22 cellular contexts compared by ENCODE assay signal in genomic region chr1:209929751-209930150, GRCh38. TPM values are rescaled to one million over a fixed set of nuclear protein-coding genes. Genes with fewer than 3 reads are reported as not detected.
DNase-seq lines count a peak whose midpoint lies in the region; ATAC-seq, FAIRE-seq and TF ChIP-seq lines count a peak whose summit lies in the region.
"Had no signal": no experiment of that assay in that cellular context is flagged by ENCODE, and none has a peak within 500 bp of the region (broad histone marks: within the 10 kb centered on the region; RNA-seq: fewer than 3 reads in every experiment).

No MANE protein-coding gene starts in this region.

- H3K4me3 ChIP-seq in A549 (no peak overlapping the region), SK-N-SH (ENCODE audit: low read depth in 2 of 2, low read length in 1 of 2) (no peak overlapping the region), fibroblast of mammary gland (ENCODE audit: control insufficient read depth, low read depth, low read length) (no peak overlapping the region), tibial nerve (no peak overlapping the region), Caco-2 (ENCODE audit: low read depth, low read length) (no peak overlapping the region), OCI-LY7 (ENCODE audit: low read depth, low read length, poor library complexity, severe bottlenecking) (no peak overlapping the region)
- H3K4me3 ChIP-seq: BLaER1 had no signal

- no peak overlapping the region for H3K27ac Mint-ChIP-seq in Caco-2 (ENCODE audit: unreplicated experiment)
- H3K27ac Mint-ChIP-seq: CD4-positive, alpha-beta memory T cell had no signal

- H3K9me3 ChIP-seq in A549, result no peaks in the 10 kb centered on the region
- no peaks in the 10 kb centered on the region for H3K9me3 ChIP-seq in SK-N-SH
- H3K9me3 ChIP-seq in tibial nerve, result no peaks in the 10 kb centered on the region
- no peaks in the 10 kb centered on the region for H3K9me3 ChIP-seq in Caco-2
- no peaks in the 10 kb centered on the region for H3K9me3 ChIP-seq in OCI-LY7 (ENCODE audit: low read length)
- H3K9me3 ChIP-seq: BLaER1 had no signal

- no peak overlapping the region for H3K4me2 ChIP-seq in A549
- H3K4me2 ChIP-seq in SK-N-SH, result no peak overlapping the region
- H3K4me2 ChIP-seq in OCI-LY7 (ENCODE audit: low read length), result no peak overlapping the region
- H3K4me2 ChIP-seq: BLaER1, KMS-11 had no signal

- no peak overlapping the region for H3K4me3 Mint-ChIP-seq in Caco-2 (ENCODE audit: unreplicated experiment)
- H3K4me3 Mint-ChIP-seq: CD4-positive, alpha-beta memory T cell had no signal

- intact Hi-C loops in Caco-2 (cut with micrococcal nuclease; ENCODE audit: unreplicated experiment), result no loop called here
- intact Hi-C loops in OCI-LY7 (cut with micrococcal nuclease; ENCODE audit: unreplicated experiment), result no loop called here

- H3K9ac ChIP-seq in SK-N-SH, result no peak overlapping the region
- H3K9ac ChIP-seq: BLaER1, KMS-11 had no signal

- H3F3A ChIP-seq in SK-N-SH (replicated peaks; ENCODE audit: insufficient read depth), result peaks cover 8% of the 10 kb centered on the region

- H3K9me3 Mint-ChIP-seq in Caco-2 (ENCODE audit: unreplicated experiment), result no peaks in the 10 kb centered on the region

- no peaks in the 10 kb centered on the region for H3K79me2 ChIP-seq in SK-N-SH (ENCODE audit: insufficient read depth)
- no peaks in the 10 kb centered on the region for H3K79me2 ChIP-seq in OCI-LY7 (ENCODE audit: insufficient read depth, low read depth, low read length)

- TF ChIP-seq CTCF in A549 (IDR thresholded peaks at IDR 0.05) (no peak), SK-N-SH (IDR thresholded peaks at IDR 0.05) (no peak), fibroblast of mammary gland (conservative IDR thresholded peaks at IDR 0.05; ENCODE audit: control insufficient read depth, insufficient read depth, low read depth, low read length) (no peak), tibial nerve (IDR thresholded peaks at IDR 0.05) (no peak), Caco-2 (IDR thresholded peaks at IDR 0.05; ENCODE audit: insufficient read depth in 1 of 2, low read depth in 1 of 2, low read length in 1 of 2, severe bottlenecking in 1 of 2, unreplicated experiment in 1 of 2) (no peak), OCI-LY7 (conservative IDR thresholded peaks at IDR 0.05; ENCODE audit: low read length) (no peak)

- H4K20me1 ChIP-seq in SK-N-SH (ENCODE audit: insufficient read depth) (no peaks in the 10 kb centered on the region), OCI-LY7 (ENCODE audit: insufficient read depth, low read length) (no peaks in the 10 kb centered on the region)
- H4K20me1 ChIP-seq: BLaER1 had no signal

- CTCF ChIA-PET in A549 (lab: Yijun Ruan, JAX), result no interaction called here
- CTCF ChIA-PET in SK-N-SH (lab: Yijun Ruan, JAX), result interaction anchor here (1.0 kb wide), 1 partner anchor 70 kb away, joined by 3 read pairs; no protein-coding TSS in a partner anchor
- CTCF ChIA-PET in Caco-2 (lab: Charles Lee), result no interaction called here
- CTCF ChIA-PET in OCI-LY7 (lab: Charles Lee; ENCODE audit: unreplicated experiment), result no interaction called here

- FAIRE-seq in A549 (lab: Jason Lieb, UNC) (peak; percentile 13), G401.6 (lab: Jason Lieb, UNC) (peak; percentile 36)
- FAIRE-seq: H54 had no signal

- TF ChIP-seq RAD21 in A549 (conservative IDR thresholded peaks at IDR 0.05 in 1 of 2, IDR thresholded peaks at IDR 0.05 in 1 of 2) (no peak), SK-N-SH (IDR thresholded peaks at IDR 0.05; ENCODE audit: low read length) (no peak)

- POLR2A ChIA-PET in A549 (lab: Yijun Ruan, JAX) (no interaction called here), SK-N-SH (lab: Yijun Ruan, JAX) (no interaction called here), Caco-2 (lab: Charles Lee) (no interaction called here), OCI-LY7 (lab: Charles Lee) (interaction anchor here (1.0 kb wide), 1 partner anchor 8 kb away, joined by 3 read pairs; no protein-coding TSS in a partner anchor)

- peaks cover 26% of the 10 kb centered on the region for H3K27me3 Mint-ChIP-seq in Caco-2 (ENCODE audit: insufficient read depth, unreplicated experiment)

- no peak overlapping the region for H2AFZ ChIP-seq in SK-N-SH (ENCODE audit: low read depth)
- no peak overlapping the region for H2AFZ ChIP-seq in OCI-LY7 (ENCODE audit: low read length)

- no peaks in the 10 kb centered on the region for H3K4me1 ChIP-seq in A549
- H3K4me1 ChIP-seq in SK-N-SH (ENCODE audit: control insufficient read depth in 1 of 2, insufficient read depth in 2 of 2, low read depth in 1 of 2, low read length in 1 of 2), result peaks cover 12 to 23% of the 10 kb centered on the region in 2 experiments
- no peaks in the 10 kb centered on the region for H3K4me1 ChIP-seq in tibial nerve
- no peaks in the 10 kb centered on the region for H3K4me1 ChIP-seq in Caco-2
- H3K4me1 ChIP-seq in OCI-LY7 (ENCODE audit: insufficient read depth, low read length, poor library complexity, severe bottlenecking), result no peaks in the 10 kb centered on the region
- H3K4me1 ChIP-seq: BLaER1 had no signal

- BruUV-seq in Caco-2 (replicated peaks; lab: Mats Ljungman, UMichigan) (no TSS peak), OCI-LY7 (replicated peaks; lab: Mats Ljungman, UMichigan) (no TSS peak)

- no peaks in the 10 kb centered on the region for H3K4me1 Mint-ChIP-seq in Caco-2 (ENCODE audit: low read depth, unreplicated experiment)
- H3K4me1 Mint-ChIP-seq: CD4-positive, alpha-beta memory T cell had no signal

- H3K27me3 ChIP-seq in SK-N-SH (ENCODE audit: insufficient read depth), result no peaks in the 10 kb centered on the region
- no peaks in the 10 kb centered on the region for H3K27me3 ChIP-seq in tibial nerve
- no peaks in the 10 kb centered on the region; the same call in 1 of the 2 replicates for H3K27me3 ChIP-seq in Caco-2 (replicated peaks; ENCODE audit: control insufficient read depth, insufficient read depth, low read length)
- H3K27me3 ChIP-seq: BLaER1 had no signal

- DNase-seq in A549 (ENCODE audit: low read depth in 1 of 2, low spot score in 1 of 2), result no peak
- peak; percentile 25 for DNase-seq in SK-N-SH
- DNase-seq in fibroblast of mammary gland (ENCODE audit: low read depth), result peak; percentile 54
- DNase-seq in tibial nerve (ENCODE audit: low spot score in 2 of 2), result no peak
- DNase-seq in activated CD4-positive, CD25-positive, alpha-beta regulatory T cell treated with anti-CD3 and anti-CD28 coated beads, Interleukin-2, amount 50 U/mL, for 72 hours, result no peak
- no peak for DNase-seq in Caco-2
- no peak for DNase-seq in OCI-LY7 (ENCODE audit: low spot score)
- DNase-seq: CD4-positive, alpha-beta memory T cell; DMS79; MV-4-11; NCI-H1417; NCI-H187; NCI-H2107; NCI-H510A treated with DMSO at 0.1 percent for 48 hours; NCI-H774; OCI-M1; SHP77 had no signal

- H3K36me3 Mint-ChIP-seq in Caco-2 (ENCODE audit: insufficient read depth, unreplicated experiment), result no peaks in the 10 kb centered on the region
- H3K36me3 Mint-ChIP-seq: CD4-positive, alpha-beta memory T cell had no signal

- ATAC-seq in A549, result no peak

- H3K9me2 ChIP-seq in SK-N-SH (no peaks in the 10 kb centered on the region), OCI-LY7 (ENCODE audit: insufficient read depth, low read length) (no peaks in the 10 kb centered on the region)

- H3K36me3 ChIP-seq in SK-N-SH (replicated peaks in 1 of 2; ENCODE audit: control insufficient read depth in 1 of 2, insufficient read depth in 2 of 2, low read length in 1 of 2) (no peaks in the 10 kb centered on the region), tibial nerve (no peaks in the 10 kb centered on the region), Caco-2 (ENCODE audit: control insufficient read depth, insufficient read depth, low read length) (no peaks in the 10 kb centered on the region), OCI-LY7 (ENCODE audit: insufficient read depth, low read length) (no peaks in the 10 kb centered on the region)
- H3K36me3 ChIP-seq: BLaER1 had no signal

- H3K27ac ChIP-seq in A549, result no peak overlapping the region
- H3K27ac ChIP-seq in SK-N-SH (ENCODE audit: low read depth in 2 of 2, low read length in 1 of 2), result peak overlapping the region in 1 of 2 experiments; percentile 3; a peak in 1 of 4 replicates
- no peak overlapping the region for H3K27ac ChIP-seq in tibial nerve
- H3K27ac ChIP-seq in OCI-LY7 (ENCODE audit: low read depth, low read length, poor library complexity, severe bottlenecking), result no peak overlapping the region
- H3K27ac ChIP-seq: 22Rv1, BLaER1, KMS-11 had no signal

- TF ChIP-seq POLR2A in A549 (IDR thresholded peaks at IDR 0.05; ENCODE audit: low read length) (no peak), tibial nerve (IDR thresholded peaks at IDR 0.05) (no peak)

- TF ChIP-seq EP300 in A549 (IDR thresholded peaks at IDR 0.05) (no peak), SK-N-SH (IDR thresholded peaks at IDR 0.05; ENCODE audit: borderline replicate concordance in 1 of 2, low read depth in 1 of 2, low read length in 1 of 2) (no peak), tibial nerve (IDR thresholded peaks at IDR 0.05) (no peak)

TF ChIP-seq in SK-N-SH, 30 proteins besides CTCF, POLR2A, EP300 and RAD21:
- no peak for TF ChIP-seq POLR2AphosphoS5 (IDR thresholded peaks at IDR 0.05; ENCODE audit: low read depth, low read length)
- 0 out of 2 replicates have a peak, but pooled peaks have one; percentile 7 for TF ChIP-seq JUND (IDR thresholded peaks at IDR 0.05)
- no peak for TF ChIP-seq MXI1 (IDR thresholded peaks at IDR 0.05; ENCODE audit: low read depth, low read length)
- no peak for TF ChIP-seq FOSL2 (IDR thresholded peaks at IDR 0.05; ENCODE audit: borderline replicate concordance, low read depth)
- no peak for TF ChIP-seq GABPA (IDR thresholded peaks at IDR 0.05; ENCODE audit: low read depth)
- peak; percentile 85 for TF ChIP-seq TCF12 (IDR thresholded peaks at IDR 0.05)

RNA-seq across cellular contexts. Expression of gene SYT14, which starts 8.3 kb away (rescaled TPM):
- 0.01 TPM in 2 replicates for polyA plus RNA-seq in A549 (2011; rRNA removed)
- polyA plus RNA-seq in A549 (2012; cell fraction: cytosol; rRNA removed), result not detected in 2 replicates
- polyA plus RNA-seq in A549 (2012; cell fraction: nucleus; rRNA removed), result not detected in 2 replicates
- 0.05 to 0.10 TPM (median 0.06 TPM) in 3 replicates for polyA plus RNA-seq in A549 (2017; fragmentation: RNase III; extraction: RNeasy Plus Mini Kit Qiagen cat#74134 plus additional on column Dnase treatment)
- not detected in 2 replicates for polyA minus RNA-seq in A549 (2011; rRNA and poly(A)+ RNA removed)
- 1.2 and 1.8 TPM in 2 replicates for polyA plus RNA-seq in SK-N-SH (2012; rRNA removed)
- 1.8 TPM in 2 replicates for polyA plus RNA-seq in SK-N-SH (2012; cell fraction: cytosol; rRNA removed)
- 1.0 and 2.7 TPM in 2 replicates for polyA plus RNA-seq in SK-N-SH (2012; cell fraction: nucleus; rRNA removed)
- total RNA-seq in tibial nerve, result 1 to 10 TPM in 3 of 4 donors, under 1 TPM in 1; 0.98 to 4.2 (median 2.0) TPM
- total RNA-seq in Caco-2 (2022), result 0.18 and 0.19 TPM in 2 replicates
- not detected in 2 replicates for total RNA-seq in OCI-LY7 (2014; rRNA removed; shearing (Covaris generic))
- total RNA-seq in OCI-LY7 (2022), result not detected in 2 replicates
- total RNA-seq: CD4-positive, alpha-beta memory T cell had no signal
- polyA plus RNA-seq: CD4-positive, alpha-beta memory T cell had no signal

Comparison
In these comparisons a context has a peak if more than half of its experiments do, and no peak if none do; other contexts are left out.
1. DNase-seq: peak in SK-N-SH (single experiment) and fibroblast of mammary gland (single experiment); none in A549 (0 of 2), tibial nerve (0 of 2), activated CD4-positive, CD25-positive, alpha-beta regulatory T cell treated with anti-CD3 and anti-CD28 coated beads, Interleukin-2, amount 50 U/mL, for 72 hours (single experiment), Caco-2 (0 of 2) and OCI-LY7 (single experiment).